ENCODE assay signal across 17 cellular contexts in the genomic region with DNA sequence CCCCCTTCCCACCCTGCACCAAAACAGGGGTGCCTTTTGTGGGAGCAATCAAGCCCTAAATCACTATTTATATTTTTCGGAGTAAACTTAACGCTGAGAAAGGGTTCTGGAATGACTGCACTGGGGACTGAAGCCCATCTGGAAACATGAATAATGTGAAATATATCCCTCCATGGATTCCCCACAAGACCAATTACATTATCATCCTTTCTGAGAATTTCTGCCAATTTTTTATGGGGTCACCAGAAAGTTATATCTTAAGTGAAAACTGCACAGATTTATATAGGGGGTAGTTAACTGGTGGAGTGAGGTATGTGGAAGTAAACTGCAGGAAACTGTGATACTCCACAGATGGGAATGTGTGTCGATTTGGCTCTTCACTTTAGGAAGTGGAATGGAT. TPM values are rescaled to one million over a fixed set of nuclear protein-coding genes. Genes with fewer than 3 reads are reported as not detected.
A peak's percentile ranks its signal among the peaks of the same experiment; 100 is the strongest.
DNase-seq lines count a peak whose midpoint lies in the region; ATAC-seq and TF ChIP-seq lines count a peak whose summit lies in the region.
"Had no signal": no experiment of that assay in that cellular context is flagged by ENCODE, and none has a peak within 500 bp of the region (broad histone marks: within the 10 kb centered on the region; RNA-seq: fewer than 3 reads in every experiment).

No MANE protein-coding gene starts in this region.

- H3K4me3 Mint-ChIP-seq in brain: no peak overlapping the region
- no peak overlapping the region for H3K4me3 Mint-ChIP-seq in mesothelial cell of epicardium
- H3K4me3 Mint-ChIP-seq: CD8-positive, alpha-beta memory T cell; H9 had no signal

- intact Hi-C loops in esophagus muscularis mucosa (cut with DNase I): no loop called here

- H3K36me3 ChIP-seq in esophagus muscularis mucosa: no peaks in the 10 kb centered on the region
- H3K36me3 ChIP-seq in suprapubic skin: no peaks in the 10 kb centered on the region

- no peak for TF ChIP-seq CTCF in brain (conservative IDR thresholded peaks at IDR 0.05)
- TF ChIP-seq CTCF in esophagus muscularis mucosa (IDR thresholded peaks at IDR 0.05): no peak
- no peak for TF ChIP-seq CTCF in mesothelial cell of epicardium (IDR thresholded peaks at IDR 0.05; ENCODE audit: unreplicated experiment)
- TF ChIP-seq CTCF in suprapubic skin (IDR thresholded peaks at IDR 0.05): no peak

- H3K9me3 ChIP-seq in esophagus muscularis mucosa (no peaks in the 10 kb centered on the region), suprapubic skin (no peaks in the 10 kb centered on the region)

- WGBS in esophagus muscularis mucosa: 83% methylated on average over 3 of the region's 3 CpGs
- WGBS in suprapubic skin: 83% methylated on average over 3 of the region's 3 CpGs

- H3K4me1 ChIP-seq in esophagus muscularis mucosa (peaks cover 5 to 27% (median 8%) of the 10 kb centered on the region in 4 donors), suprapubic skin (peaks cover 6% of the 10 kb centered on the region)

- H3K27ac Mint-ChIP-seq in brain (peak overlapping the region in 3 of 5 experiments; percentile 66 to 96 (median 94)), mesothelial cell of epicardium (peak overlapping the region; percentile 78)

- no peaks in the 10 kb centered on the region for H3K36me3 Mint-ChIP-seq in brain
- H3K36me3 Mint-ChIP-seq in mesothelial cell of epicardium: no peaks in the 10 kb centered on the region
- H3K36me3 Mint-ChIP-seq: CD8-positive, alpha-beta memory T cell had no signal

- H3K4me1 Mint-ChIP-seq in brain (peaks cover 74% of the 10 kb centered on the region), mesothelial cell of epicardium (peaks cover 36% of the 10 kb centered on the region)
- H3K4me1 Mint-ChIP-seq: CD8-positive, alpha-beta memory T cell had no signal

- no peak for DNase-seq in esophagus muscularis mucosa (ENCODE audit: extremely low spot score)
- no peak for DNase-seq in mesothelial cell of epicardium (ENCODE audit: low spot score in 2 of 2, unreplicated experiment in 2 of 2)
- DNase-seq in suprapubic skin (ENCODE audit: low spot score in 2 of 2): no peak
- no peak for DNase-seq in NOMO-1 treated with DMSO at 0.1 percent for 48 hours (lab: John Stamatoyannopoulos, UW; ENCODE audit: unreplicated experiment)
- DNase-seq in stimulated activated CD4-positive, alpha-beta T cell treated with anti-CD3 and anti-CD28 coated beads, Interleukin-15, amount 100 ng/mL, for 24 hours: no peak
- DNase-seq: ACHN; C1 segment of cervical spinal cord; CD8-positive, alpha-beta memory T cell; H9; NCI-H1417 treated with DMSO at 0.1 percent for 48 hours; NCI-H1930; NCI-H524 treated with DMSO at 0.1 percent for 48 hours; PC-9 had no signal

- H3K9me3 Mint-ChIP-seq in brain: no peaks in the 10 kb centered on the region
- no peaks in the 10 kb centered on the region for H3K9me3 Mint-ChIP-seq in mesothelial cell of epicardium
- H3K9me3 Mint-ChIP-seq: CD8-positive, alpha-beta memory T cell; H9 had no signal

- TF ChIP-seq POLR2A in esophagus muscularis mucosa (IDR thresholded peaks at IDR 0.05; ENCODE audit: low read depth) (no peak), suprapubic skin (IDR thresholded peaks at IDR 0.05) (no peak)

- H3K27ac ChIP-seq in esophagus muscularis mucosa (replicated peaks in 1 of 4) (peak overlapping the region; percentile 36 to 60 (median 56)), suprapubic skin (peak overlapping the region; percentile 57)
- H3K27ac ChIP-seq: HL-60, PC-9, RWPE1 had no signal

- no peaks in the 10 kb centered on the region for H3K27me3 ChIP-seq in esophagus muscularis mucosa
- H3K27me3 ChIP-seq in suprapubic skin: no peaks in the 10 kb centered on the region

- H3K4me3 ChIP-seq in esophagus muscularis mucosa: no peak overlapping the region
- H3K4me3 ChIP-seq in suprapubic skin: no peak overlapping the region
- H3K4me3 ChIP-seq: PC-9 had no signal

- ATAC-seq in HG03457 (IDR thresholded peaks at IDR 0.05; ENCODE audit: unreplicated experiment): no peak

- H3K27me3 Mint-ChIP-seq in brain: peaks cover 3% of the 10 kb centered on the region
- H3K27me3 Mint-ChIP-seq in mesothelial cell of epicardium (ENCODE audit: low read depth): no peaks in the 10 kb centered on the region

- TF ChIP-seq EP300 in esophagus muscularis mucosa (IDR thresholded peaks at IDR 0.05) (no peak), suprapubic skin (IDR thresholded peaks at IDR 0.05) (no peak)

RNA-seq across cellular contexts. Expression of gene CBR4, which starts 41.3 kb away (rescaled TPM):
- polyA plus RNA-seq in brain (ENCODE audit: insufficient read depth, low read depth, low replicate concordance): 3.1 TPM
- total RNA-seq in esophagus muscularis mucosa (10 to 100 TPM in 3 of 4 donors, 1 to 10 TPM in 1; 9.3 to 15.8 (median 12.4) TPM), mesothelial cell of epicardium (44.9 to 46.3 TPM (median 45.8 TPM) in 3 replicates), suprapubic skin (10 to 100 TPM; 14.4 to 42.2 (median 19.5) TPM)
